Comparison of ENCODE assay signal across 8 cellular contexts in genomic region chr6:53979468-53980067, GRCh38.
A peak's percentile ranks its signal among the peaks of the same experiment; 100 is the strongest.
DNase-seq lines count a peak whose midpoint lies in the region; ATAC-seq, FAIRE-seq and TF ChIP-seq lines count a peak whose summit lies in the region.

No MANE protein-coding gene starts in this region.

- DNase-seq in AG20443 (ENCODE audit: low spot score): peak; percentile 48
- peak; percentile 54 for DNase-seq in GM12865 (ENCODE audit: low read depth)
- DNase-seq in NCI-H1105 (lab: John Stamatoyannopoulos, UW): peak; percentile 52
- no peak for DNase-seq in activated B cell treated with CpG ODN at 0.5 μM for 24 hours

- ATAC-seq in activated B cell treated with CpG ODN at 0.5 μM for 24 hours (ENCODE audit: low read depth) (no peak), GM21423 (IDR thresholded peaks at IDR 0.05; ENCODE audit: unreplicated experiment) (no peak), GM21723 (IDR thresholded peaks at IDR 0.05; ENCODE audit: unreplicated experiment) (no peak), GM21515 (IDR thresholded peaks at IDR 0.05; ENCODE audit: unreplicated experiment) (no peak)

- CTCF ChIA-PET in activated B cell treated with CpG ODN at 0.5 μM for 24 hours (lab: Charles Lee): no interaction called here

- TF ChIP-seq CTCF in GM12865 (IDR thresholded peaks at IDR 0.05; ENCODE audit: insufficient read depth, low read depth, low read length, missing control alignments): peak; percentile 71
- peak; percentile 90 for TF ChIP-seq CTCF in activated B cell treated with CpG ODN at 0.5 μM for 24 hours (IDR thresholded peaks at IDR 0.05)

- no peaks in the 10 kb centered on the region for H3K36me3 Mint-ChIP-seq in activated B cell treated with CpG ODN at 0.5 μM for 24 hours (ENCODE audit: low read depth)

- H3K4me1 Mint-ChIP-seq in activated B cell treated with CpG ODN at 0.5 μM for 24 hours: no peaks in the 10 kb centered on the region

- POLR2A ChIA-PET in activated B cell treated with CpG ODN at 0.5 μM for 24 hours (lab: Charles Lee): no interaction called here

- intact Hi-C loops in activated B cell treated with CpG ODN at 0.5 μM for 24 hours (cut with micrococcal nuclease): no loop called here

- peaks cover 4% of the 10 kb centered on the region for H3K27me3 Mint-ChIP-seq in activated B cell treated with CpG ODN at 0.5 μM for 24 hours

- H3K4me3 ChIP-seq in GM12865 (ENCODE audit: low read depth, low read length): no peak overlapping the region

- H3K27ac Mint-ChIP-seq in activated B cell treated with CpG ODN at 0.5 μM for 24 hours: no peak overlapping the region

- peak; percentile 99 for FAIRE-seq in islet of Langerhans (lab: Jason Lieb, UNC)

- no peak overlapping the region for H3K4me3 Mint-ChIP-seq in activated B cell treated with CpG ODN at 0.5 μM for 24 hours

- no peaks in the 10 kb centered on the region for H3K9me3 Mint-ChIP-seq in activated B cell treated with CpG ODN at 0.5 μM for 24 hours
